8 cellular contexts compared by ENCODE assay signal in the genomic region with DNA sequence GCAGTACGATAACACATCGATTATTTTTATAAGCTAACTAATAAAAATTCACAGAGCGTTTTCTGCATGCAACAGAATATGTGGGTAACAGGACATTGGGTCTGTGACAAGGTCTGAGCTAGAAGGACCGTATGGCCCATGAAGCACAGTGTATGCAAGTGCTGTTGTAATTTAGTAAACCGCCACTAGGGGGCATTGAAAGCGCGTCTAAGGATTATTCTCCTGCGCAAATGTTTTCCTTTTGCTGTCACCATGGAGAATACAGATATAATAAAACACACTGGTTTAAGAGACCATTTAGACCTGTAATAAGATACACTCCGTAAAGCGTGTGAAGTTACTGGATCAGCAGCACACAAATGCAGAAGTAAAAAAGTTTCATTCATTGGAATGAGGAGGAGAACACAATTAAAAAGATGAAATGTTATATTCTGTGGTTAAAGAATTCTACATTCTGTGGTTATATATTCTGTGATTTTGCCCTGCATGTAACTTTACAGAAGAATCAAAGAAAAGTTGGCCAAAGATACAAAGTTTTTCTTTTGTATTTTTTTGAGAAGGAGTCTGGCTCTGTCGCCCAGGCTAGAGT.
DNase-seq lines count a peak whose midpoint lies in the region; ATAC-seq, FAIRE-seq and TF ChIP-seq lines count a peak whose summit lies in the region.

No MANE protein-coding gene starts in this region.

- dilution Hi-C loops in mammary epithelial cell (cut with HindIII; ENCODE audit: low sequenced_read_pairs) = no loop called here

- H4K20me1 ChIP-seq in mammary epithelial cell (ENCODE audit: insufficient read depth, low read length) = no peaks in the 10 kb centered on the region

- H3K4me2 ChIP-seq in mammary epithelial cell (ENCODE audit: insufficient read depth, low read depth, low read length) = no peak overlapping the region

- H3K4me1 ChIP-seq in HAP-1 (no peaks in the 10 kb centered on the region), mammary epithelial cell (ENCODE audit: insufficient read depth, low read length) (peaks cover 13% of the 10 kb centered on the region), kidney (ENCODE audit: control insufficient read depth in 1 of 2, insufficient read depth in 1 of 2, low read depth in 1 of 2, low read length in 2 of 2) (no peaks in the 10 kb centered on the region)

- ATAC-seq in HG03039 (IDR thresholded peaks at IDR 0.05; ENCODE audit: unreplicated experiment) = no peak

- no peaks in the 10 kb centered on the region for H3K79me2 ChIP-seq in mammary epithelial cell (ENCODE audit: insufficient read depth, low read length)

- DNase-seq in DMS53 treated with DMSO at 0.1 percent for 48 hours (lab: John Stamatoyannopoulos, UW; ENCODE audit: unreplicated experiment) (peak; percentile 72), HAP-1 (ENCODE audit: low spot score in 2 of 2) (peak; percentile 84), NCI-H187 (lab: John Stamatoyannopoulos, UW) (peak; percentile 34 to 45), T-helper 1 cell (peak in 3 of 5 donors; percentile 30 to 44 (median 39)), mammary epithelial cell (peak; percentile 60), kidney (no peak)
- peak; percentile 23 for DNase-seq in stimulated activated CD4-positive, alpha-beta T cell treated with anti-CD3 and anti-CD28 coated beads, Interleukin-2, amount 100 ng/mL, for 4 hours (ENCODE audit: low read depth)

- H3K9ac ChIP-seq in mammary epithelial cell (ENCODE audit: insufficient read depth, low read length) (no peak overlapping the region), kidney (ENCODE audit: low read length in 2 of 2) (no peak overlapping the region)

- CTCF ChIA-PET in mammary epithelial cell (lab: Charles Lee; ENCODE audit: low non-redundant PET) = interaction anchor here (0.6 kb wide), 1 partner anchor 20 kb away, joined by 3 read pairs; no protein-coding TSS in a partner anchor

- BruUV-seq in mammary epithelial cell (replicated peaks; lab: Mats Ljungman, UMichigan) = no TSS peak

- H3K9me3 ChIP-seq in HAP-1 = no peaks in the 10 kb centered on the region
- H3K9me3 ChIP-seq in mammary epithelial cell (replicated peaks; ENCODE audit: insufficient read depth, low read length) = no peaks in the 10 kb centered on the region
- no peaks in the 10 kb centered on the region for H3K9me3 ChIP-seq in kidney (ENCODE audit: control insufficient read depth in 1 of 2, low read length in 2 of 2)

- H3K36me3 ChIP-seq in HAP-1 (replicated peaks) (no peaks in the 10 kb centered on the region), mammary epithelial cell (ENCODE audit: insufficient read depth, low read length) (no peaks in the 10 kb centered on the region), kidney (ENCODE audit: control insufficient read depth in 1 of 2, insufficient read depth in 2 of 2, low read length in 2 of 2) (peaks cover 0 to 2% of the 10 kb centered on the region in 2 donors)

- H3K27ac ChIP-seq in mammary epithelial cell (ENCODE audit: insufficient read depth, low read depth, low read length) (peak overlapping the region; percentile 59), kidney (ENCODE audit: low read depth in 2 of 2, low read length in 2 of 2) (no peak overlapping the region)

- no peak overlapping the region for H3K4me3 ChIP-seq in HAP-1
- H3K4me3 ChIP-seq in mammary epithelial cell (replicated peaks in 1 of 3; ENCODE audit: insufficient read depth in 1 of 3, low read depth in 2 of 3, low read length in 3 of 3) = no peak overlapping the region
- no peak overlapping the region for H3K4me3 ChIP-seq in kidney (ENCODE audit: low read length in 2 of 2)

- in situ Hi-C loops in HAP-1 (cut with MboI; ENCODE audit: low sequenced_read_pairs) (no loop called here), mammary epithelial cell (cut with MboI; ENCODE audit: low sequenced_read_pairs in 2 of 2) (no loop called here)

- H2AFZ ChIP-seq in mammary epithelial cell (ENCODE audit: low read depth, low read length) = no peak overlapping the region

- intact Hi-C loops in mammary epithelial cell (cut with micrococcal nuclease) = loop anchor here (1.0 to 5.0 kb wide), 2 partner anchors 415 to 576 kb away; no protein-coding TSS in a partner anchor
- intact Hi-C loops in kidney (cut with DNase I) = loop anchor here (5.0 kb wide), 1 partner anchor 411 kb away; no protein-coding TSS in a partner anchor

- H3K27me3 ChIP-seq in HAP-1 (ENCODE audit: low read depth) (no peaks in the 10 kb centered on the region), mammary epithelial cell (ENCODE audit: insufficient read depth, low read length) (no peaks in the 10 kb centered on the region)

- WGBS in mammary epithelial cell (ENCODE audit: low coverage, missing lambda C conversion rate) = 22% methylated on average over 11 of the region's 11 CpGs

- TF ChIP-seq CTCF in mammary epithelial cell (conservative IDR thresholded peaks at IDR 0.05 in 1 of 2, IDR thresholded peaks at IDR 0.05 in 1 of 2; ENCODE audit: extremely low read depth in 1 of 2, insufficient read depth in 1 of 2, low read depth in 1 of 2, low read length in 2 of 2) = peak; percentile 85 to 90
- peak; percentile 92 for TF ChIP-seq CTCF in kidney (IDR thresholded peaks at IDR 0.05; ENCODE audit: borderline replicate concordance, extremely low read depth, insufficient read depth)

- peak; percentile 90 for FAIRE-seq in kidney (lab: Jason Lieb, UNC)
